8 cellular contexts compared by ENCODE assay signal in the genomic region with DNA sequence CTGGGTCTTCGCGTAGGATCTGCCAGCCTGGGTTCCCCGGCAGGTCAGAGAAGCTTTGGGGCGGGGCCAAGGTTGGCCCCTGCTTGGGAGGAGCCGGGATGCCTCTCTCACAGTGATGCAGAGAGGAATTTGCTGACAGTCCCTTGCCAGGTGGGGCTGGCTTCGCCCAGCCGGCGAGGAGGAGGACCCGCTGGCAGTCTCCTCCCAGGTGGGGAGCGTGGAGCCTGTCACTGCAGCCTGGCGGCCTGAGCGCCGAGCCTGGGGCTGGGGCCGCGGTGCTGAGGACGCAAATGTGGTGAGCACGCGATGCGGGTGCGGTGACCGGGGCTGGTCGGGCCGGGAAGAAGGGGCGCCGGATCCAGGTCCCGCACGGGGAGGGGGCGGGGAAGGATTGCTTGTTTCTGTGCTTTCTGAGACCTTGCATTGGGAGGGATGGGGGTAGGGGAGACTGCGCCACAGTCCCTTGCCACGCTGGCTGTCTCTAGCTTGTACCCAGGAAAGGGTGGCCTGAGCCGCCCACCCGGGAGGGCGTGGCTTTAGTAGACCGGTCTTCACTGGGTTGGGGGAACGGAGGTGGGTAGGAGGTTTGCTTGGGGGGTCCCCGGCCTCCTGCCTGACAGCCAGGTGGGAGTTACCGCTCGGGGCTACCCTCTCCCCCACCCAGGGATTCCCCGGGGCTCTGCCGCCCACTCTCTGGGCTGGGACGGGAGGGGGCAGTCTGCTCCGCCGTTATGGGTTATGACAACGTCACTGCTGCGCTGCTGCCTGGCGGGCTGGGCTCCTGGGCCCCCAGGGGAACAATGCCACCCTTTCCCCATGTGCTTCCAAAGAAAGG. TPM values are rescaled to one million over a fixed set of nuclear protein-coding genes. Genes with fewer than 3 reads are reported as not detected.
A peak's percentile ranks its signal among the peaks of the same experiment; 100 is the strongest.
DNase-seq lines count a peak whose midpoint lies in the region; ATAC-seq and TF ChIP-seq lines count a peak whose summit lies in the region.

TSS of gene TMEM63C (plus strand) at position 196 of the 835 bp plus-strand sequence. CDS start 37,016 bp downstream, outside the sequence.

- H3K27ac ChIP-seq in endodermal cell (ENCODE audit: low read depth, low read length) (no peak within 1 kb of the TSS), stomach smooth muscle (ENCODE audit: low read length) (no peak within 1 kb of the TSS)
- H3K27ac ChIP-seq in naive thymus-derived CD4-positive, alpha-beta T cell (ENCODE audit: low read depth, low read length) = no peak within 1 kb of the TSS

- no peaks in the 10 kb centered on the region for H3K9me3 Mint-ChIP-seq in endodermal cell
- H3K9me3 Mint-ChIP-seq in naive thymus-derived CD4-positive, alpha-beta T cell = peaks cover 0 to 1% (median 0%) of the 10 kb centered on the region in 11 donors

- DNase-seq in GM12865 (ENCODE audit: low read depth) = peak; percentile 56
- DNase-seq in NCI-H526 treated with DMSO at 0.1 percent for 48 hours (lab: John Stamatoyannopoulos, UW) = peak; percentile 94
- DNase-seq in activated CD8-positive, alpha-beta memory T cell treated with anti-CD3 and anti-CD28 coated beads for 24 hours = peak; percentile 82
- peak; percentile 99 for DNase-seq in endodermal cell
- peak in 8 of 9 donors; percentile 5 to 51 (median 25) for DNase-seq in naive thymus-derived CD4-positive, alpha-beta T cell
- no peak for DNase-seq in AML-193 (lab: John Stamatoyannopoulos, UW)

- TF ChIP-seq CTCF in GM12865 (IDR thresholded peaks at IDR 0.05; ENCODE audit: insufficient read depth, low read depth, low read length, missing control alignments) (no peak), endodermal cell (conservative IDR thresholded peaks at IDR 0.05) (no peak)

- CTCF ChIA-PET in naive thymus-derived CD4-positive, alpha-beta T cell (lab: Charles Lee) = no interaction called here

- H3K9me3 ChIP-seq in endodermal cell (ENCODE audit: control insufficient read depth, low read length) (no peaks in the 10 kb centered on the region), stomach smooth muscle (ENCODE audit: control insufficient read depth in 2 of 2, low read length in 2 of 2) (no peaks in the 10 kb centered on the region)
- no peaks in the 10 kb centered on the region for H3K9me3 ChIP-seq in naive thymus-derived CD4-positive, alpha-beta T cell (ENCODE audit: control insufficient read depth in 2 of 3, low read length in 3 of 3)

- intact Hi-C loops in naive thymus-derived CD4-positive, alpha-beta T cell (cut with micrococcal nuclease) = no loop called here

- no peaks in the 10 kb centered on the region for H3K36me3 Mint-ChIP-seq in endodermal cell (ENCODE audit: low read depth)
- no peaks in the 10 kb centered on the region for H3K36me3 Mint-ChIP-seq in naive thymus-derived CD4-positive, alpha-beta T cell

- 2 to 3% methylated on average over 15 to 45 of the region's 46 CpGs for WGBS in endodermal cell (ENCODE audit: insufficient coverage in 1 of 2, insufficient read length in 1 of 2), 2 experiments

- H3K36me3 ChIP-seq in endodermal cell (ENCODE audit: control insufficient read depth, insufficient read depth, low read length) (no peaks in the 10 kb centered on the region), stomach smooth muscle (ENCODE audit: control insufficient read depth in 2 of 2, insufficient read depth in 2 of 2, low read length in 2 of 2) (no peaks in the 10 kb centered on the region)
- no peaks in the 10 kb centered on the region for H3K36me3 ChIP-seq in naive thymus-derived CD4-positive, alpha-beta T cell (ENCODE audit: control insufficient read depth in 2 of 3, insufficient read depth in 3 of 3, low read length in 3 of 3)

- peak within 1 kb of the TSS; percentile 13 for H3K4me3 ChIP-seq in GM12865 (ENCODE audit: low read depth, low read length)
- peak within 1 kb of the TSS; percentile 83 for H3K4me3 ChIP-seq in endodermal cell (ENCODE audit: low read length)
- peak within 1 kb of the TSS; percentile 56 for H3K4me3 ChIP-seq in naive thymus-derived CD4-positive, alpha-beta T cell (ENCODE audit: low read length)
- H3K4me3 ChIP-seq in stomach smooth muscle (ENCODE audit: low read length in 2 of 2) = peak within 1 kb of the TSS; percentile 31 to 62

- peak within 1 kb of the TSS; percentile 63 for H3K4me3 Mint-ChIP-seq in endodermal cell
- H3K4me3 Mint-ChIP-seq in naive thymus-derived CD4-positive, alpha-beta T cell = peak within 1 kb of the TSS; percentile 62 to 88 (median 76)

- H3K9ac ChIP-seq in endodermal cell (ENCODE audit: extremely low read depth, low read length, poor library complexity, severe bottlenecking) (peak within 1 kb of the TSS; percentile 21), stomach smooth muscle (ENCODE audit: low read length in 2 of 2) (no peak within 1 kb of the TSS)

- peaks cover 25% of the 10 kb centered on the region for H3K27me3 Mint-ChIP-seq in endodermal cell (ENCODE audit: insufficient read depth)
- H3K27me3 Mint-ChIP-seq in naive thymus-derived CD4-positive, alpha-beta T cell = peaks cover 22 to 45% (median 42%) of the 10 kb centered on the region in 5 donors

- ATAC-seq in HG03442 (IDR thresholded peaks at IDR 0.05; ENCODE audit: unreplicated experiment) = peak; percentile 73
- peak; percentile 74 for ATAC-seq in naive thymus-derived CD4-positive, alpha-beta T cell

- H3K4me1 ChIP-seq in endodermal cell (ENCODE audit: control insufficient read depth, insufficient read depth, low read length) = peaks cover 4% of the 10 kb centered on the region
- H3K4me1 ChIP-seq in naive thymus-derived CD4-positive, alpha-beta T cell (ENCODE audit: control insufficient read depth in 2 of 2, insufficient read depth in 2 of 2, low read length in 2 of 2) = peaks cover 8 to 9% of the 10 kb centered on the region in 2 donors
- H3K4me1 ChIP-seq in stomach smooth muscle (ENCODE audit: control insufficient read depth, insufficient read depth, low read length) = peaks cover 8% of the 10 kb centered on the region

- H3K27ac Mint-ChIP-seq in endodermal cell = no peak within 1 kb of the TSS
- H3K27ac Mint-ChIP-seq in naive thymus-derived CD4-positive, alpha-beta T cell = peak within 1 kb of the TSS in 1 of 9 donors; percentile 51

- POLR2A ChIA-PET in naive thymus-derived CD4-positive, alpha-beta T cell (lab: Charles Lee) = no interaction called here

- H3K27me3 ChIP-seq in endodermal cell (ENCODE audit: control insufficient read depth, insufficient read depth, low read length, poor library complexity, severe bottlenecking) = peaks cover 12% of the 10 kb centered on the region
- peaks cover 0 to 3% of the 10 kb centered on the region in 2 donors for H3K27me3 ChIP-seq in naive thymus-derived CD4-positive, alpha-beta T cell (ENCODE audit: control insufficient read depth in 2 of 2, insufficient read depth in 2 of 2, low read length in 2 of 2)
- H3K27me3 ChIP-seq in stomach smooth muscle (ENCODE audit: control insufficient read depth in 1 of 2, insufficient read depth in 2 of 2, low read length in 2 of 2) = peaks cover 43 to 48% of the 10 kb centered on the region in 2 donors

- peaks cover 2% of the 10 kb centered on the region for H3K4me1 Mint-ChIP-seq in endodermal cell
- peaks cover 0 to 24% (median 10%) of the 10 kb centered on the region in 7 donors for H3K4me1 Mint-ChIP-seq in naive thymus-derived CD4-positive, alpha-beta T cell

RNA-seq across cellular contexts. Expression of gene TMEM63C, which starts in this region (rescaled TPM):
- 1 to 10 TPM; 1.1 to 1.6 TPM for total RNA-seq in endodermal cell
- polyA plus RNA-seq in endodermal cell (2013, experiment 1 of 2) = 3.0 TPM
- polyA plus RNA-seq in endodermal cell (2013, experiment 2 of 2) = 3.4 TPM
- total RNA-seq in naive thymus-derived CD4-positive, alpha-beta T cell = 1 to 10 TPM in 2 of 5 experiments, under 1 TPM in 3; 0.46 to 4.9 (median 0.80) TPM
- polyA plus RNA-seq in naive thymus-derived CD4-positive, alpha-beta T cell = not detected

Comparison
In these comparisons a context has a peak if more than half of its experiments do, and no peak if none do; other contexts are left out.
1. DNase-seq: peak in GM12865 (single experiment), NCI-H526 treated with DMSO at 0.1 percent for 48 hours (single experiment), activated CD8-positive, alpha-beta memory T cell treated with anti-CD3 and anti-CD28 coated beads for 24 hours (single experiment), endodermal cell (single experiment) and naive thymus-derived CD4-positive, alpha-beta T cell (8 of 9); none in AML-193 (0 of 2).
2. H3K4me3 ChIP-seq: peak in every context shown above with its lines; median percentile 83 in endodermal cell; 56 in naive thymus-derived CD4-positive, alpha-beta T cell; 46 in stomach smooth muscle; 13 in GM12865.